8 cellular contexts compared by ENCODE assay signal in the genomic region with DNA sequence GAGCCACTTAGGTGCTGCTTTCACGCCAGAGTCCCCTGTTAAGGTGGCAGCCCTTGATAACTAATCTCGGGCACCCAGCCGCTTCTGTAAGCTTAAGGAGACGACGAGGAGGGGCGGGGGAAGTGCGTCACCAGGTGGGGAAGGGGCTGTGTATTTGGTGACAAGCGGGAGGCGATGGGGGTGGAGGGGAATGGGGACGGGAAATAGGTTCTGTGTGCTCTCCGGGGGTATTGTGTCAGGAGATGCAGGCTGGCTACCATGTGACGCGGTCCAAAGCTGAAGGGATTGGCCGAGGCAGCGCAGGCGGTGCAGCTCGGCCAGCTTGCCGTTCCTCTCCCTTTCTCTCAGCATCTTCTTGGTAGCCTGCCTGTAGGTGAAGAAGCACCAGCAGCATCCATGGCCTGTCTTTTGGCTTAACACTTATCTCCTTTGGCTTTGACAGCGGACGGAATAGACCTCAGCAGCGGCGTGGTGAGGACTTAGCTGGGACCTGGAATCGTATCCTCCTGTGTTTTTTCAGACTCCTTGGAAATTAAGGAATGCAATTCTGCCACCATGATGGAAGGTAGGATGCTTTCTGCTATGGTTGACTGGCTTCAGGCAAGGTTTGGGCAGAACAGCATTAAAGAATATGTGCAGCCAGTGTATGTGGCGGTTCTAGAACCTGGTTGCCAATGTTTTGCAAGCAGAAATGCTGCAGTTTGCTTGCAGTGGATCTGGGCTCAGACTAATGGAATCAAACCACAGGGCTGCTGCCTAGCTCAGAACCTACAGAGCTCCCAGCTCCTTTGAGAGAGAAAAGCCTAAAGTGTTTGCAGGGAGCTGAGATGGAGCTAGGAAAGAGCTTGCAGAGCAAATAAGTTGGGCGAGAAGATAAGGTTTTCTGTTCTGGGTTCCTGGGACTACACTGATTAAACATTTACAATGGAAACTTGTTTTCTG. TPM values are rescaled to one million over a fixed set of nuclear protein-coding genes. Genes with fewer than 3 reads are reported as not detected.
DNase-seq lines count a peak whose midpoint lies in the region; FAIRE-seq and TF ChIP-seq lines count a peak whose summit lies in the region.

Gene SGIP1 (plus strand): TSS at position 350 of the 942 bp plus-strand sequence. CDS start 206 bp downstream, at position 556.

- no peaks in the 10 kb centered on the region for H3K9me3 ChIP-seq in iPS-18a (ENCODE audit: control insufficient read depth, low read depth, low read length)

- H3K27ac Mint-ChIP-seq in Calu3 (ENCODE audit: unreplicated experiment), result no peak within 1 kb of the TSS

- H3K36me3 ChIP-seq in bronchial epithelial cell (ENCODE audit: control insufficient read depth, insufficient read depth, low read length) (no peaks in the 10 kb centered on the region), iPS-18a (ENCODE audit: control insufficient read depth, low read depth, low read length) (no peaks in the 10 kb centered on the region), rectal smooth muscle tissue (ENCODE audit: control insufficient read depth, insufficient read depth, low read length) (no peaks in the 10 kb centered on the region)

- DNase-seq in Calu3, result no peak
- peak; percentile 87 for DNase-seq in NCI-H2227 (lab: John Stamatoyannopoulos, UW; ENCODE audit: unreplicated experiment)
- peak; percentile 23 for DNase-seq in bronchial epithelial cell (ENCODE audit: low read depth)
- DNase-seq in GM12891 (ENCODE audit: insufficient read length, low spot score), result no peak
- no peak for DNase-seq in HPDE6-E6E7 (ENCODE audit: extremely low spot score)
- DNase-seq in SKM-1 (lab: John Stamatoyannopoulos, UW; ENCODE audit: unreplicated experiment), result no peak

- no peaks in the 10 kb centered on the region for H3K27me3 ChIP-seq in bronchial epithelial cell (ENCODE audit: control insufficient read depth, insufficient read depth, low read length)
- H3K27me3 ChIP-seq in iPS-18a (ENCODE audit: control insufficient read depth, insufficient read depth, low read length), result peaks cover 31% of the 10 kb centered on the region
- peaks cover 2% of the 10 kb centered on the region for H3K27me3 ChIP-seq in rectal smooth muscle tissue (ENCODE audit: control insufficient read depth, insufficient read depth, low read length)

- H3K4me3 ChIP-seq in bronchial epithelial cell (ENCODE audit: low read depth, low read length) (peak within 1 kb of the TSS; percentile 35), iPS-18a (ENCODE audit: low read length) (peak within 1 kb of the TSS; percentile 90), rectal smooth muscle tissue (ENCODE audit: low read length) (peak within 1 kb of the TSS; percentile 55)

- no peaks in the 10 kb centered on the region for H3K4me1 Mint-ChIP-seq in Calu3 (ENCODE audit: low read depth, unreplicated experiment)

- no peaks in the 10 kb centered on the region for H3K9me3 Mint-ChIP-seq in Calu3 (ENCODE audit: low read depth, unreplicated experiment)

- peaks cover 8% of the 10 kb centered on the region for H3K36me3 Mint-ChIP-seq in Calu3 (ENCODE audit: insufficient read depth, unreplicated experiment)

- no peak within 1 kb of the TSS for H3K27ac ChIP-seq in iPS-18a (ENCODE audit: low read length)
- peak within 1 kb of the TSS; percentile 59 for H3K27ac ChIP-seq in rectal smooth muscle tissue (ENCODE audit: low read depth, low read length)

- peaks cover 19% of the 10 kb centered on the region for H3K27me3 Mint-ChIP-seq in Calu3 (ENCODE audit: unreplicated experiment)

- FAIRE-seq in bronchial epithelial cell (lab: Jason Lieb, UNC), result peak; percentile 36
- FAIRE-seq in GM12891 (lab: Jason Lieb, UNC), result no peak

- intact Hi-C loops in Calu3 (cut with micrococcal nuclease; ENCODE audit: unreplicated experiment), result no loop called here

- H3K9ac ChIP-seq in iPS-18a (ENCODE audit: low read length), result peak within 1 kb of the TSS; percentile 44
- H3K9ac ChIP-seq in rectal smooth muscle tissue (ENCODE audit: low read length), result no peak within 1 kb of the TSS

- CTCF ChIA-PET in Calu3 (lab: Charles Lee), result interaction anchor here (0.6 to 1.0 kb wide), 5 partner anchors 9 to 263 kb away, joined by 3 to 5 read pairs (median 5); no protein-coding TSS in a partner anchor

- TF ChIP-seq CTCF in Calu3 (IDR thresholded peaks at IDR 0.05; ENCODE audit: unreplicated experiment), result no peak
- TF ChIP-seq CTCF in bronchial epithelial cell (IDR thresholded peaks at IDR 0.05; ENCODE audit: insufficient read depth, low read length, severe bottlenecking), result no peak

- H3K4me3 Mint-ChIP-seq in Calu3 (ENCODE audit: low read depth, unreplicated experiment), result peak within 1 kb of the TSS; percentile 65

- H3K4me1 ChIP-seq in iPS-18a (ENCODE audit: control insufficient read depth, low read depth, low read length), result peaks cover 16% of the 10 kb centered on the region
- H3K4me1 ChIP-seq in rectal smooth muscle tissue (ENCODE audit: control insufficient read depth, insufficient read depth, low read length), result peaks cover 7% of the 10 kb centered on the region

- no peak for TF ChIP-seq POLR2A in GM12891 (IDR thresholded peaks at IDR 0.05; ENCODE audit: low read depth, low read length)

- BruUV-seq in Calu3 (replicated peaks; lab: Mats Ljungman, UMichigan), result no TSS peak

TF ChIP-seq in GM12891, 5 proteins besides CTCF, POLR2A, EP300 and RAD21:
- TF ChIP-seq TAF1 (IDR thresholded peaks at IDR 0.05; ENCODE audit: low read depth, low read length) (no peak), POLR2AphosphoS5 (IDR thresholded peaks at IDR 0.05; ENCODE audit: low read depth, low read length) (no peak), PAX5 (IDR thresholded peaks at IDR 0.05; ENCODE audit: insufficient read depth, low read length, severe bottlenecking) (no peak), POU2F2 (IDR thresholded peaks at IDR 0.05; ENCODE audit: low read depth, low read length) (no peak), SPI1 (IDR thresholded peaks at IDR 0.05; ENCODE audit: low read depth, low read length) (no peak)

RNA-seq across cellular contexts. Expression of gene SGIP1, which starts in this region (rescaled TPM):
- total RNA-seq in Calu3 (2022) (not detected in 2 replicates), bronchial epithelial cell (0.79 TPM in 1 of 2 replicates, not detected in the other)
- polyA plus RNA-seq in GM12891 (2012; ENCODE audit: low read depth, missing spikeins), result not detected

Comparison
In these comparisons a context has a peak if more than half of its experiments do, and no peak if none do; other contexts are left out.
1. Peak in DNase-seq and H3K4me3 ChIP-seq in bronchial epithelial cell; RNA of the gene not detected or under 1 TPM.
2. H3K4me3 ChIP-seq: peak in every context shown above with its lines; median percentile 90 in iPS-18a; 55 in rectal smooth muscle tissue; 35 in bronchial epithelial cell.